Comparison of ENCODE assay signal across 8 cellular contexts in the genomic region with DNA sequence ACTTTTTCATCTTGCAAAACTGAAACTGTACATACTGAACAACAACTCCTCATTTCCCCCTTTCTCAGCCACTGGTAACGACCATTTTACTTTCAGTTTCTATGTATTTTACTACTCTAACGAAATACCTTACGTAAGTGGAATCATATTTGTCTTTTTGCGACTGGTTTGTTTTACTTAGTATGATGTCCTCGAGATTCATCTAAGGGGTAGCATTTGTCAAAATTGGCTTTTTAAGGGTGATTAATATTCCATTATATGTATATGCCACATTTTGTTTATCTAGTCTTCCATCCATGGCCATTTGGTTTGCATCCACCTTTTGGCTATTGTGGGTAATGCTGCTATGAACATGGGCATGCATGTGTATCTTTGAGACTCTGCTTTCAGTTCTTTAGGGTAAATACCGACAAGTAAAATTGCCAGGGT. TPM values are rescaled to one million over a fixed set of nuclear protein-coding genes. Genes with fewer than 3 reads are reported as not detected.
A peak's percentile ranks its signal among the peaks of the same experiment; 100 is the strongest.
DNase-seq lines count a peak whose midpoint lies in the region; ATAC-seq, FAIRE-seq and TF ChIP-seq lines count a peak whose summit lies in the region.

No MANE protein-coding gene starts in this region.

- peak overlapping the region; percentile 88 to 96 for H3K27ac Mint-ChIP-seq in T-cell
- peak overlapping the region; percentile 53 to 98 (median 92) for H3K27ac Mint-ChIP-seq in naive thymus-derived CD8-positive, alpha-beta T cell
- H3K27ac Mint-ChIP-seq in progenitor cell of endocrine pancreas: no peak overlapping the region

- H3K36me3 Mint-ChIP-seq in T-cell (peaks cover 54% of the 10 kb centered on the region), progenitor cell of endocrine pancreas (ENCODE audit: insufficient read depth) (peaks cover 26% of the 10 kb centered on the region)
- H3K36me3 Mint-ChIP-seq in naive thymus-derived CD8-positive, alpha-beta T cell: peaks cover 9 to 87% (median 37%) of the 10 kb centered on the region in 3 donors

- no peak for TF ChIP-seq POLR2A in erythroblast (IDR thresholded peaks at IDR 0.05; ENCODE audit: low read length)

- H3K9me3 Mint-ChIP-seq in T-cell: no peaks in the 10 kb centered on the region
- no peaks in the 10 kb centered on the region for H3K9me3 Mint-ChIP-seq in naive thymus-derived CD8-positive, alpha-beta T cell
- H3K9me3 Mint-ChIP-seq in progenitor cell of endocrine pancreas (ENCODE audit: low read depth): no peaks in the 10 kb centered on the region

- H3K4me1 Mint-ChIP-seq in T-cell (peaks cover 38 to 56% (median 55%) of the 10 kb centered on the region in 3 donors), progenitor cell of endocrine pancreas (ENCODE audit: low read depth) (peaks cover 5% of the 10 kb centered on the region)
- peaks cover 19 to 52% (median 39%) of the 10 kb centered on the region in 4 donors for H3K4me1 Mint-ChIP-seq in naive thymus-derived CD8-positive, alpha-beta T cell

- FAIRE-seq in D721Med (lab: Jason Lieb, UNC): no peak

- TF ChIP-seq CTCF in progenitor cell of endocrine pancreas (IDR thresholded peaks at IDR 0.05; ENCODE audit: unreplicated experiment): no peak
- TF ChIP-seq CTCF in D721Med (IDR thresholded peaks at IDR 0.05; ENCODE audit: insufficient read depth, missing control alignments): no peak

- CTCF ChIA-PET in T-cell (lab: Charles Lee): interaction anchor here in 1 of 2 donors (1.0 kb wide), 1 partner anchor 10 kb away, joined by 3 read pairs; a partner anchor contains a TSS

- peak overlapping the region; percentile 45 to 80 (median 73) for H3K4me3 Mint-ChIP-seq in T-cell
- H3K4me3 Mint-ChIP-seq in naive thymus-derived CD8-positive, alpha-beta T cell: peak overlapping the region; percentile 59 to 91 (median 80)
- H3K4me3 Mint-ChIP-seq in progenitor cell of endocrine pancreas (ENCODE audit: low read depth): no peak overlapping the region

- H3K27me3 Mint-ChIP-seq in T-cell (no peaks in the 10 kb centered on the region), progenitor cell of endocrine pancreas (no peaks in the 10 kb centered on the region)
- no peaks in the 10 kb centered on the region for H3K27me3 Mint-ChIP-seq in naive thymus-derived CD8-positive, alpha-beta T cell

- DNase-seq in T-cell (peak in 8 of 34 experiments; percentile 8 to 27 (median 16)), erythroblast (lab: John Stamatoyannopoulos, UW) (no peak), progenitor cell of endocrine pancreas (ENCODE audit: low spot score, unreplicated experiment) (no peak), D721Med (ENCODE audit: insufficient read length, low spot score) (no peak), NCI-H1092 treated with DMSO at 0.1 percent for 48 hours (lab: John Stamatoyannopoulos, UW) (no peak)
- peak in 3 of 10 donors; percentile 56 to 69 (median 61) for DNase-seq in naive thymus-derived CD8-positive, alpha-beta T cell

- peak; percentile 73 for ATAC-seq in GM18517 (IDR thresholded peaks at IDR 0.05; ENCODE audit: unreplicated experiment)
- peak; percentile 58 for ATAC-seq in HG02938 (IDR thresholded peaks at IDR 0.05; ENCODE audit: unreplicated experiment)
- peak; percentile 79 to 87 (median 84) for ATAC-seq in T-cell (replicated peaks in 1 of 4)
- ATAC-seq in naive thymus-derived CD8-positive, alpha-beta T cell: peak; percentile 83 to 89

- POLR2A ChIA-PET in T-cell (lab: Charles Lee): no interaction called here
- POLR2A ChIA-PET in naive thymus-derived CD8-positive, alpha-beta T cell (lab: Charles Lee): interaction anchor here (7.0 kb wide), 1 partner anchor 10 kb away, joined by 88 read pairs; a partner anchor contains a TSS

RNA-seq across cellular contexts. Expression of a gene that starts 10.4 kb away (rescaled TPM):
- total RNA-seq in T-cell (100 to 1,000 TPM; 216 to 262 (median 240) TPM), progenitor cell of endocrine pancreas (379 and 386 TPM in 2 replicates)
- 100 to 1,000 TPM; 217 to 252 TPM for total RNA-seq in naive thymus-derived CD8-positive, alpha-beta T cell
- polyA plus RNA-seq in naive thymus-derived CD8-positive, alpha-beta T cell: 10 to 100 TPM; 22.8 to 32.2 (median 25.7) TPM

RNA-seq across cellular contexts. Expression of a gene that starts 33.9 kb away (rescaled TPM):
- 10 to 100 TPM in 1 of 5 donors, 1 to 10 TPM in 4; 4.5 to 20.5 (median 7.2) TPM for total RNA-seq in T-cell
- total RNA-seq in naive thymus-derived CD8-positive, alpha-beta T cell: 1 to 10 TPM; 1.4 to 3.1 TPM
- under 1 TPM in 2 of 3 donors, not detected in 1; 0.07 to 0.59 TPM for polyA plus RNA-seq in naive thymus-derived CD8-positive, alpha-beta T cell
- total RNA-seq in progenitor cell of endocrine pancreas: 21.7 and 23.2 TPM in 2 replicates
